ENCODE assay signal across 10 cellular contexts in the genomic region with DNA sequence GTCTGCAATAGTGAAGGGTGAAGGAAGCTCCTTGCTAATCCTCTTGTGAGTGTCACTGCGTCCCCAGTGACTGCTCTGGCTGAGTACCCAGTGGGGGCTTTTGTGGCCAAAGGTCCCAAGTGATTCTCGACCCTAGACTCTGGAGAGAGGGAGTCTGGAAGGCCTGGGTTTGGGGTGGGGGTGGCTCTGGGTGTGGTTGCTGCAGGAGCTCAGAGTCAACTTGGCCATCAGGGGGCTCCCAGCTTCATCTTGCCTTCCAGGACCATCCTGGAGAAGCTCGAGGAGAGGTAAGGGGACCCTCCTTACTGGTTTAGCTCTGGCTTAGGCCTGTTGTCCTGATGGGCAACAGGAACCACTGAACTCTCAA. TPM values are rescaled to one million over a fixed set of nuclear protein-coding genes. Genes with fewer than 3 reads are reported as not detected.
A peak's percentile ranks its signal among the peaks of the same experiment; 100 is the strongest.
DNase-seq lines count a peak whose midpoint lies in the region; ATAC-seq and TF ChIP-seq lines count a peak whose summit lies in the region.
"Had no signal": no experiment of that assay in that cellular context is flagged by ENCODE, and none has a peak within 500 bp of the region (broad histone marks: within the 10 kb centered on the region; RNA-seq: fewer than 3 reads in every experiment).

No MANE protein-coding gene starts in this region.

- H3K36me3 ChIP-seq in smooth muscle cell (ENCODE audit: low read depth) = no peaks in the 10 kb centered on the region
- H3K36me3 ChIP-seq: vagina had no signal

- H3F3A ChIP-seq in smooth muscle cell (ENCODE audit: low read depth) = no peaks in the 10 kb centered on the region

- H3K4me1 ChIP-seq in smooth muscle cell (ENCODE audit: low read depth) = no peaks in the 10 kb centered on the region
- H3K4me1 ChIP-seq: vagina had no signal

- H3K79me2 ChIP-seq in smooth muscle cell (ENCODE audit: low read depth) = no peaks in the 10 kb centered on the region

- H3K9me3 ChIP-seq in smooth muscle cell (replicated peaks; ENCODE audit: low read depth) = no peaks in the 10 kb centered on the region
- H3K9me3 ChIP-seq: vagina had no signal

- H3K4me1 Mint-ChIP-seq in activated naive CD4-positive, alpha-beta T cell treated with anti-CD3 and anti-CD28 coated beads for 36 hours (ENCODE audit: low read depth) = peaks cover 77% of the 10 kb centered on the region
- peaks cover 73% of the 10 kb centered on the region for H3K4me1 Mint-ChIP-seq in activated CD4-positive, alpha-beta memory T cell treated with anti-CD3 and anti-CD28 coated beads, Interleukin-2, amount 10 ng/mL, durations not matched to agents 7 days and 5 days
- peaks cover 52% of the 10 kb centered on the region for H3K4me1 Mint-ChIP-seq in memory B cell
- peaks cover 12% of the 10 kb centered on the region for H3K4me1 Mint-ChIP-seq in type B pancreatic cell (ENCODE audit: unreplicated experiment)

- no peak overlapping the region for H3K9ac ChIP-seq in smooth muscle cell (ENCODE audit: low read depth)

- POLR2A ChIA-PET in activated CD4-positive, alpha-beta memory T cell treated with anti-CD3 and anti-CD28 coated beads, Interleukin-2, amount 10 ng/mL, durations not matched to agents 7 days and 5 days (lab: Charles Lee) = interaction anchor here (0.7 to 5.5 kb wide), 25 partner anchors 9 to 484 kb away, joined by 3 to 108 read pairs (median 7); no protein-coding TSS in a partner anchor

- H2AFZ ChIP-seq in smooth muscle cell (ENCODE audit: low read depth) = no peak overlapping the region

- no peak overlapping the region for H3K4me2 ChIP-seq in smooth muscle cell

- no peak for TF ChIP-seq CTCF in type B pancreatic cell (conservative IDR thresholded peaks at IDR 0.05)
- TF ChIP-seq CTCF in smooth muscle cell (IDR thresholded peaks at IDR 0.05; ENCODE audit: borderline replicate concordance, insufficient read depth, poor library complexity, severe bottlenecking) = no peak

- peaks cover 41% of the 10 kb centered on the region for H3K36me3 Mint-ChIP-seq in activated naive CD4-positive, alpha-beta T cell treated with anti-CD3 and anti-CD28 coated beads for 36 hours (ENCODE audit: low read depth)
- peaks cover 74% of the 10 kb centered on the region for H3K36me3 Mint-ChIP-seq in activated CD4-positive, alpha-beta memory T cell treated with anti-CD3 and anti-CD28 coated beads, Interleukin-2, amount 10 ng/mL, durations not matched to agents 7 days and 5 days (ENCODE audit: low read depth)
- H3K36me3 Mint-ChIP-seq in memory B cell (peaks cover 10% of the 10 kb centered on the region), type B pancreatic cell (peaks cover 4% of the 10 kb centered on the region)

- no peak overlapping the region for H3K4me3 ChIP-seq in smooth muscle cell

- H4K20me1 ChIP-seq in smooth muscle cell (ENCODE audit: low read depth) = no peaks in the 10 kb centered on the region

- no peaks in the 10 kb centered on the region for H3K27me3 ChIP-seq in smooth muscle cell (ENCODE audit: low read depth)
- H3K27me3 ChIP-seq: vagina had no signal

- CTCF ChIA-PET in activated naive CD4-positive, alpha-beta T cell treated with anti-CD3 and anti-CD28 coated beads for 36 hours (lab: Charles Lee) = interaction anchor here (0.6 to 5.8 kb wide), 17 partner anchors 9 to 95 kb away, joined by 3 to 95 read pairs (median 4); no protein-coding TSS in a partner anchor
- CTCF ChIA-PET in activated CD4-positive, alpha-beta memory T cell treated with anti-CD3 and anti-CD28 coated beads, Interleukin-2, amount 10 ng/mL, durations not matched to agents 7 days and 5 days (lab: Charles Lee) = interaction anchor here (0.9 to 7.9 kb wide), 16 partner anchors 9 to 549 kb away, joined by 3 to 136 read pairs (median 4); no protein-coding TSS in a partner anchor

- ATAC-seq in memory B cell (ENCODE audit: low read depth) = no peak
- no peak for ATAC-seq in HG02852 (IDR thresholded peaks at IDR 0.05; ENCODE audit: unreplicated experiment)

- 87% methylated on average over 3 of the region's 3 CpGs for WGBS in smooth muscle cell (ENCODE audit: low lambda C conversion rate)

- peak overlapping the region; percentile 97 for H3K27ac Mint-ChIP-seq in activated naive CD4-positive, alpha-beta T cell treated with anti-CD3 and anti-CD28 coated beads for 36 hours
- peak overlapping the region; percentile 85 for H3K27ac Mint-ChIP-seq in activated CD4-positive, alpha-beta memory T cell treated with anti-CD3 and anti-CD28 coated beads, Interleukin-2, amount 10 ng/mL, durations not matched to agents 7 days and 5 days
- H3K27ac Mint-ChIP-seq in memory B cell (peak overlapping the region; percentile 89), type B pancreatic cell (peak overlapping the region; percentile 15)

- no peak overlapping the region for H3K27ac ChIP-seq in smooth muscle cell (ENCODE audit: low read depth)
- H3K27ac ChIP-seq: vagina had no signal

- DNase-seq in activated naive CD4-positive, alpha-beta T cell treated with anti-CD3 and anti-CD28 coated beads for 36 hours = peak; percentile 40
- DNase-seq in activated naive CD4-positive, alpha-beta T cell (lab: John Stamatoyannopoulos, UW) = no peak
- no peak for DNase-seq in activated CD4-positive, alpha-beta memory T cell treated with anti-CD3 and anti-CD28 coated beads, Interleukin-2, amount 10 ng/mL, durations not matched to agents 7 days and 5 days
- no peak for DNase-seq in memory B cell (ENCODE audit: low spot score in 2 of 2)
- no peak for DNase-seq in type B pancreatic cell (ENCODE audit: extremely low spot score, unreplicated experiment)
- no peak for DNase-seq in smooth muscle cell (lab: John Stamatoyannopoulos, UW; ENCODE audit: unreplicated experiment)
- DNase-seq in effector CD4-positive, alpha-beta T cell = no peak
- DNase-seq: NCI-H2171 treated with DMSO at 0.1 percent for 48 hours had no signal

- intact Hi-C loops in activated naive CD4-positive, alpha-beta T cell treated with anti-CD3 and anti-CD28 coated beads for 36 hours (cut with micrococcal nuclease) = loop anchor here (1.0 to 5.0 kb wide), 7 partner anchors 25 to 987 kb away; a partner anchor contains a TSS

- H3K27me3 Mint-ChIP-seq in activated naive CD4-positive, alpha-beta T cell treated with anti-CD3 and anti-CD28 coated beads for 36 hours (ENCODE audit: low read depth) = no peaks in the 10 kb centered on the region
- no peaks in the 10 kb centered on the region for H3K27me3 Mint-ChIP-seq in activated CD4-positive, alpha-beta memory T cell treated with anti-CD3 and anti-CD28 coated beads, Interleukin-2, amount 10 ng/mL, durations not matched to agents 7 days and 5 days
- no peaks in the 10 kb centered on the region for H3K27me3 Mint-ChIP-seq in memory B cell
- no peaks in the 10 kb centered on the region for H3K27me3 Mint-ChIP-seq in type B pancreatic cell

- H3K9me3 Mint-ChIP-seq in activated naive CD4-positive, alpha-beta T cell treated with anti-CD3 and anti-CD28 coated beads for 36 hours = peaks cover 6% of the 10 kb centered on the region
- peaks cover 5% of the 10 kb centered on the region for H3K9me3 Mint-ChIP-seq in activated CD4-positive, alpha-beta memory T cell treated with anti-CD3 and anti-CD28 coated beads, Interleukin-2, amount 10 ng/mL, durations not matched to agents 7 days and 5 days
- peaks cover 2% of the 10 kb centered on the region for H3K9me3 Mint-ChIP-seq in memory B cell
- H3K9me3 Mint-ChIP-seq in type B pancreatic cell = no peaks in the 10 kb centered on the region

- H3K4me3 Mint-ChIP-seq in activated naive CD4-positive, alpha-beta T cell treated with anti-CD3 and anti-CD28 coated beads for 36 hours = peak overlapping the region; percentile 95
- peak overlapping the region; percentile 80 for H3K4me3 Mint-ChIP-seq in activated CD4-positive, alpha-beta memory T cell treated with anti-CD3 and anti-CD28 coated beads, Interleukin-2, amount 10 ng/mL, durations not matched to agents 7 days and 5 days
- H3K4me3 Mint-ChIP-seq in memory B cell (peak overlapping the region; percentile 82), type B pancreatic cell (no peak overlapping the region)

RNA-seq across cellular contexts. Expression of a gene that starts 0.6 kb away (rescaled TPM):
- total RNA-seq in activated naive CD4-positive, alpha-beta T cell treated with anti-CD3 and anti-CD28 coated beads for 36 hours = 10 to 100 TPM; 85.9 to 87.4 TPM
- total RNA-seq in activated CD4-positive, alpha-beta memory T cell treated with anti-CD3 and anti-CD28 coated beads, Interleukin-2, amount 10 ng/mL, durations not matched to agents 7 days and 5 days = 100 to 1,000 TPM; 261 to 272 TPM
- 38.8 and 79.1 TPM in 2 replicates for total RNA-seq in type B pancreatic cell (ENCODE audit: low replicate concordance)
- 7.3 and 9.3 TPM in 2 replicates for total RNA-seq in smooth muscle cell
- polyA plus RNA-seq in smooth muscle cell = 7.8 and 9.5 TPM in 2 replicates

RNA-seq across cellular contexts. Expression of a gene that starts 47.0 kb away (rescaled TPM):
- 1 to 10 TPM in 1 of 2 experiments, under 1 TPM in 1; 0.77 to 1.2 TPM for total RNA-seq in activated naive CD4-positive, alpha-beta T cell treated with anti-CD3 and anti-CD28 coated beads for 36 hours
- 1 to 10 TPM; 2.6 to 3.3 TPM for total RNA-seq in activated CD4-positive, alpha-beta memory T cell treated with anti-CD3 and anti-CD28 coated beads, Interleukin-2, amount 10 ng/mL, durations not matched to agents 7 days and 5 days
- total RNA-seq in type B pancreatic cell (ENCODE audit: low replicate concordance) (11.0 and 20.5 TPM in 2 replicates), smooth muscle cell (1.1 and 2.2 TPM in 2 replicates)
- 2.0 and 3.3 TPM in 2 replicates for polyA plus RNA-seq in smooth muscle cell

Comparison
In these comparisons a context has a peak if more than half of its experiments do, and no peak if none do; other contexts are left out.
1. H3K27ac Mint-ChIP-seq: peak in every context shown above with its lines; median percentile 97 in activated naive CD4-positive, alpha-beta T cell treated with anti-CD3 and anti-CD28 coated beads for 36 hours; 89 in memory B cell; 85 in activated CD4-positive, alpha-beta memory T cell treated with anti-CD3 and anti-CD28 coated beads, Interleukin-2, amount 10 ng/mL, durations not matched to agents 7 days and 5 days; 15 in type B pancreatic cell.